Comparison of ENCODE assay signal across 15 cellular contexts in the genomic region with DNA sequence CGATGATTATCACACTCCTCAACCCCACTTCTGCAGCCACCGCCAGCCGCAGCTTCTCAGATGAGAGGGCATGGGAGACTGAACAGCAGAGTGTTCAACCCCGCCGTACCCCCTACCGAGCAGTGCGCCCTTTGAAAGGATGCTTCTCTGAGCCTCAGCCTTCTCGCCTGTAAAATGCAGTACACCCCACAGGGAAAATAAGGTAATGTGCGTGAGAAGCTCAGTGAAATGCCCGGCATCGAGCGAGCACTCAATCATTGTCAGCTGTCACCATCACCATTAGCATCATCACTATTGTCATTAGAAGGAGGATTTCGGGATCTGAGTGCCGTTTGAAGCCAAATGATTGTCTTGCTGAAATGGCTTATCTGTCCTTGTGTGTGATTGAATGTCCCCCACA. TPM values are rescaled to one million over a fixed set of nuclear protein-coding genes. Genes with fewer than 3 reads are reported as not detected.
"Had no signal": no experiment of that assay in that cellular context is flagged by ENCODE, and none has a peak within 500 bp of the region (broad histone marks: within the 10 kb centered on the region; RNA-seq: fewer than 3 reads in every experiment).

No MANE protein-coding gene starts in this region.

- H3K4me3 Mint-ChIP-seq: activated CD4-positive, alpha-beta memory T cell treated with anti-CD3 and anti-CD28 coated beads for 36 hours; activated CD4-positive, alpha-beta T cell treated with anti-CD3 and anti-CD28 coated beads for 36 hours; activated CD8-positive, alpha-beta memory T cell treated with anti-CD3 and anti-CD28 coated beads, Interleukin-2, amount 10 ng/mL, durations not matched to agents 7 days and 5 days; activated naive CD4-positive, alpha-beta T cell treated with anti-CD3 and anti-CD28 coated beads, Interleukin-2, amount 10 ng/mL, durations not matched to agents 7 days and 5 days; endodermal cell; natural killer cell treated with Interleukin-12 subunit alpha and Interleukin-12 subunit beta and Interleukin-15 and Interleukin-18, amount 100 ng/mL, for 72 hours; stimulated activated naive CD8-positive, alpha-beta T cell treated with anti-CD3 and anti-CD28 coated beads, Interleukin-15, amount 100 ng/mL, for 72 hours; T-helper 1 cell treated with Interleukin-12 subunit alpha and Interleukin-12 subunit beta and Interleukin-4 antibody, amounts not matched to agents 30 μg/mL and 1 μg/mL, for 36 hours had no signal

- H3K36me3 Mint-ChIP-seq: activated CD4-positive, alpha-beta memory T cell treated with anti-CD3 and anti-CD28 coated beads for 36 hours; activated CD8-positive, alpha-beta memory T cell treated with anti-CD3 and anti-CD28 coated beads, Interleukin-2, amount 10 ng/mL, durations not matched to agents 7 days and 5 days; activated naive CD4-positive, alpha-beta T cell treated with anti-CD3 and anti-CD28 coated beads, Interleukin-2, amount 10 ng/mL, durations not matched to agents 7 days and 5 days; natural killer cell treated with Interleukin-12 subunit alpha and Interleukin-12 subunit beta and Interleukin-15 and Interleukin-18, amount 100 ng/mL, for 72 hours had no signal

- H3K27ac Mint-ChIP-seq: activated CD4-positive, alpha-beta memory T cell treated with anti-CD3 and anti-CD28 coated beads for 36 hours; activated CD4-positive, alpha-beta T cell treated with anti-CD3 and anti-CD28 coated beads for 36 hours; activated CD8-positive, alpha-beta memory T cell treated with anti-CD3 and anti-CD28 coated beads, Interleukin-2, amount 10 ng/mL, durations not matched to agents 7 days and 5 days; activated naive CD4-positive, alpha-beta T cell treated with anti-CD3 and anti-CD28 coated beads, Interleukin-2, amount 10 ng/mL, durations not matched to agents 7 days and 5 days; endodermal cell; natural killer cell treated with Interleukin-12 subunit alpha and Interleukin-12 subunit beta and Interleukin-15 and Interleukin-18, amount 100 ng/mL, for 72 hours; progenitor cell of endocrine pancreas; stimulated activated naive CD8-positive, alpha-beta T cell treated with anti-CD3 and anti-CD28 coated beads, Interleukin-15, amount 100 ng/mL, for 72 hours; T-helper 1 cell treated with Interleukin-12 subunit alpha and Interleukin-12 subunit beta and Interleukin-4 antibody, amounts not matched to agents 30 μg/mL and 1 μg/mL, for 36 hours had no signal

- H3K9me3 Mint-ChIP-seq: activated CD4-positive, alpha-beta memory T cell treated with anti-CD3 and anti-CD28 coated beads for 36 hours; activated naive CD4-positive, alpha-beta T cell treated with anti-CD3 and anti-CD28 coated beads, Interleukin-2, amount 10 ng/mL, durations not matched to agents 7 days and 5 days; natural killer cell treated with Interleukin-12 subunit alpha and Interleukin-12 subunit beta and Interleukin-15 and Interleukin-18, amount 100 ng/mL, for 72 hours; stimulated activated naive CD8-positive, alpha-beta T cell treated with anti-CD3 and anti-CD28 coated beads, Interleukin-15, amount 100 ng/mL, for 72 hours; T-helper 1 cell treated with Interleukin-12 subunit alpha and Interleukin-12 subunit beta and Interleukin-4 antibody, amounts not matched to agents 30 μg/mL and 1 μg/mL, for 36 hours had no signal

- H3K4me3 ChIP-seq: dorsolateral prefrontal cortex, spleen, testis had no signal

- H3K27me3 Mint-ChIP-seq: activated CD4-positive, alpha-beta T cell treated with anti-CD3 and anti-CD28 coated beads for 36 hours; activated CD8-positive, alpha-beta memory T cell treated with anti-CD3 and anti-CD28 coated beads, Interleukin-2, amount 10 ng/mL, durations not matched to agents 7 days and 5 days; activated naive CD4-positive, alpha-beta T cell treated with anti-CD3 and anti-CD28 coated beads, Interleukin-2, amount 10 ng/mL, durations not matched to agents 7 days and 5 days had no signal

- ATAC-seq: stimulated activated naive CD8-positive, alpha-beta T cell treated with anti-CD3 and anti-CD28 coated beads, Interleukin-15, amount 100 ng/mL, for 72 hours had no signal

- H3K36me3 ChIP-seq: spleen had no signal

- H3K9me3 ChIP-seq: spleen, testis had no signal

- H3K27ac ChIP-seq: dorsolateral prefrontal cortex, spleen, testis had no signal

- DNase-seq: activated CD4-positive, alpha-beta memory T cell treated with anti-CD3 and anti-CD28 coated beads for 36 hours; activated CD4-positive, alpha-beta T cell treated with anti-CD3 and anti-CD28 coated beads for 36 hours; activated CD8-positive, alpha-beta memory T cell treated with anti-CD3 and anti-CD28 coated beads, Interleukin-2, amount 10 ng/mL, durations not matched to agents 7 days and 5 days; activated naive CD4-positive, alpha-beta T cell treated with anti-CD3 and anti-CD28 coated beads, Interleukin-2, amount 10 ng/mL, durations not matched to agents 7 days and 5 days; activated T-cell treated with anti-CD3 and anti-CD28 coated beads, Interleukin-2, amount 50 U/mL, for 1 hour; endodermal cell; right cardiac atrium; spleen; stimulated activated naive CD8-positive, alpha-beta T cell treated with anti-CD3 and anti-CD28 coated beads, Interleukin-15, amount 100 ng/mL, for 72 hours; testis had no signal

- H3K4me1 Mint-ChIP-seq: activated CD4-positive, alpha-beta T cell treated with anti-CD3 and anti-CD28 coated beads for 36 hours; activated CD8-positive, alpha-beta memory T cell treated with anti-CD3 and anti-CD28 coated beads, Interleukin-2, amount 10 ng/mL, durations not matched to agents 7 days and 5 days; activated naive CD4-positive, alpha-beta T cell treated with anti-CD3 and anti-CD28 coated beads, Interleukin-2, amount 10 ng/mL, durations not matched to agents 7 days and 5 days; stimulated activated naive CD8-positive, alpha-beta T cell treated with anti-CD3 and anti-CD28 coated beads, Interleukin-15, amount 100 ng/mL, for 72 hours had no signal

- H3K4me1 ChIP-seq: spleen, testis had no signal

- H3K27me3 ChIP-seq: testis had no signal

RNA-seq across cellular contexts. Expression of a gene that starts 13.6 kb away (rescaled TPM):
- total RNA-seq: activated CD4-positive, alpha-beta memory T cell treated with anti-CD3 and anti-CD28 coated beads for 36 hours; activated CD4-positive, alpha-beta T cell treated with anti-CD3 and anti-CD28 coated beads for 36 hours; activated CD8-positive, alpha-beta memory T cell treated with anti-CD3 and anti-CD28 coated beads, Interleukin-2, amount 10 ng/mL, durations not matched to agents 7 days and 5 days; cardiac septum; endodermal cell; natural killer cell treated with Interleukin-12 subunit alpha and Interleukin-12 subunit beta and Interleukin-15 and Interleukin-18, amount 100 ng/mL, for 72 hours; progenitor cell of endocrine pancreas had no signal
